1 cellular context compared by ENCODE assay signal in the genomic region with DNA sequence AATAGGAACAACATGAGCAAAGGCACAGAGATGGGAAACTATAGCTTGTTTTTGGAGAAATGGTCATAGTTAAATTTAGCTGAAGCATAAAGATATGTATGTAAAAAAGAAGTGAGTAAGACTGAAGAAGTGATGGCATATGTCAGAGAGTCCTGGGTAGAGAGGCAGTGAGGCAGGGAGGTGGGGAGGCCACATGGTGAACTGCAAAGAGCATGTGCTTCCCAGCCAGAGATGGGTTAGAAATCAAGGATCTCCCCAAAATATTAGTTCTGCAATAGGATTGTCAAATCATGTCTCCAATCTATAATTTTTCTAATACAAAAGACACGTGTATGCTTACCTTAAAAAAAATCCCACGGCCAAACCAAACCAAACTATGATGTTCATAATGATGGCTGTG.
TF ChIP-seq lines count a peak whose summit lies in the region.

No MANE protein-coding gene starts in this region.

TF ChIP-seq in GM12878, 131 proteins besides CTCF, POLR2A, EP300 and RAD21:
- TF ChIP-seq RB1 (IDR thresholded peaks at IDR 0.05; ENCODE audit: borderline replicate concordance) (no peak), TBL1XR1 (IDR thresholded peaks at IDR 0.05; ENCODE audit: low read depth, low read length) (no peak), DPF2 (IDR thresholded peaks at IDR 0.05) (no peak)
